ENCODE assay signal across 8 cellular contexts in the genomic region with DNA sequence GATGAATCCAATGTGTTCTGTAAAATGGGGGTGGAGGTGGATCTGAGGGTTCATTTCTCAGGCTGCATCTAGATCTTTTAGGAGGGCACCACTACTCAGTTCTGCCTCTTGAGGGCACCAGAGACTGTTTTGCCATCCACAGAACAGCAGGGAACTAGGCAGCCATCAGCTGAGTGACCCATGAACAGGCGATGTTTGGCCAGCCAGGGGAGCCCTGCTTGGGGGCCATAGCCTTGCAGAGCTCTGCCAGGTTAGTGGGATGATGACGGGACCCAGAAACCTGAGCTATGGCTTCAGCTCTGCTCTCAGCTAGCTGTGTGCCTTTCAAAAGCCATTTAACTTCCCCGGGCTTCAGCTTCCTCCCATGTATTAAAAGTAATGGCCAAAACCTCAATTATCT. TPM values are rescaled to one million over a fixed set of nuclear protein-coding genes. Genes with fewer than 3 reads are reported as not detected.
DNase-seq lines count a peak whose midpoint lies in the region; ATAC-seq, FAIRE-seq and TF ChIP-seq lines count a peak whose summit lies in the region.

No MANE protein-coding gene starts in this region.

- no peaks in the 10 kb centered on the region for H3K27me3 ChIP-seq in Peyer's patch

- no peak overlapping the region for H3K4me3 ChIP-seq in Peyer's patch

- H3K36me3 ChIP-seq in Peyer's patch = no peaks in the 10 kb centered on the region

- ATAC-seq in GM18520 (IDR thresholded peaks at IDR 0.05; ENCODE audit: unreplicated experiment) (peak; percentile 53), GM19328 (IDR thresholded peaks at IDR 0.05; ENCODE audit: unreplicated experiment) (no peak)

- peak; percentile 19 to 94 (median 80) for TF ChIP-seq CTCF in Peyer's patch (IDR thresholded peaks at IDR 0.05)

- no peaks in the 10 kb centered on the region for H3K4me1 ChIP-seq in Peyer's patch

- peak; percentile 88 for DNase-seq in Ammon's horn (ENCODE audit: low spot score)
- DNase-seq in LoVo (ENCODE audit: low spot score) = peak; percentile 76
- peak in 2 of 3 donors; percentile 60 to 77 for DNase-seq in Peyer's patch
- DNase-seq in activated naive CD4-positive, alpha-beta T cell treated with Interleukin-2 at 50 U/mL for 16 hours = peak; percentile 40
- DNase-seq in frontal cortex (ENCODE audit: low spot score in 2 of 2) = peak; percentile 31 to 61
- peak; percentile 41 for DNase-seq in occipital lobe (lab: John Stamatoyannopoulos, UW)

- H3K27ac ChIP-seq in Peyer's patch = no peak overlapping the region

- TF ChIP-seq POLR2A in Peyer's patch (IDR thresholded peaks at IDR 0.05) = no peak

- no peaks in the 10 kb centered on the region for H3K9me3 ChIP-seq in Peyer's patch

- no peak for FAIRE-seq in frontal cortex (lab: Jason Lieb, UNC)

RNA-seq across cellular contexts. Expression of a gene that starts 13.4 kb away (rescaled TPM):
- total RNA-seq in Peyer's patch = 10 to 100 TPM in 2 of 4 donors, 1 to 10 TPM in 2; 6.3 to 18.5 (median 11.9) TPM
- total RNA-seq in frontal cortex = 4.9 TPM
- 4.1 TPM for total RNA-seq in occipital lobe

RNA-seq across cellular contexts. Expression of a gene that starts 32.4 kb away (rescaled TPM):
- 1 to 10 TPM in 3 of 4 donors, under 1 TPM in 1; 0.70 to 2.5 (median 1.9) TPM for total RNA-seq in Peyer's patch
- 1.2 TPM for total RNA-seq in frontal cortex
- total RNA-seq in occipital lobe = 0.94 TPM
